ENCODE assay signal across 2 cellular contexts in genomic region chr9:129839324-129840023, GRCh38.
TF ChIP-seq lines count a peak whose summit lies in the region.

No MANE protein-coding gene starts in this region.

TF ChIP-seq in SK-N-SH, 30 proteins besides CTCF, POLR2A, EP300 and RAD21 (continued from another document):
- TF ChIP-seq, protein P1, sequence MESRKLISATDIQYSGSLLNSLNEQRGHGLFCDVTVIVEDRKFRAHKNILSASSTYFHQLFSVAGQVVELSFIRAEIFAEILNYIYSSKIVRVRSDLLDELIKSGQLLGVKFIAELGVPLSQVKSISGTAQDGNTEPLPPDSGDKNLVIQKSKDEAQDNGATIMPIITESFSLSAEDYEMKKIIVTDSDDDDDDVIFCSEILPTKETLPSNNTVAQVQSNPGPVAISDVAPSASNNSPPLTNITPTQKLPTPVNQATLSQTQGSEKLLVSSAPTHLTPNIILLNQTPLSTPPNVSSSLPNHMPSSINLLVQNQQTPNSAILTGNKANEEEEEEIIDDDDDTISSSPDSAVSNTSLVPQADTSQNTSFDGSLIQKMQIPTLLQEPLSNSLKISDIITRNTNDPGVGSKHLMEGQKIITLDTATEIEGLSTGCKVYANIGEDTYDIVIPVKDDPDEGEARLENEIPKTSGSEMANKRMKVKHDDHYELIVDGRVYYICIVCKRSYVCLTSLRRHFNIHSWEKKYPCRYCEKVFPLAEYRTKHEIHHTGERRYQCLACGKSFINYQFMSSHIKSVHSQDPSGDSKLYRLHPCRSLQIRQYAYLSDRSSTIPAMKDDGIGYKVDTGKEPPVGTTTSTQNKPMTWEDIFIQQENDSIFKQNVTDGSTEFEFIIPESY (IDR thresholded peaks at IDR 0.05; ENCODE audit: borderline replicate concordance, low read depth) = no peak
- TF ChIP-seq, protein P2, sequence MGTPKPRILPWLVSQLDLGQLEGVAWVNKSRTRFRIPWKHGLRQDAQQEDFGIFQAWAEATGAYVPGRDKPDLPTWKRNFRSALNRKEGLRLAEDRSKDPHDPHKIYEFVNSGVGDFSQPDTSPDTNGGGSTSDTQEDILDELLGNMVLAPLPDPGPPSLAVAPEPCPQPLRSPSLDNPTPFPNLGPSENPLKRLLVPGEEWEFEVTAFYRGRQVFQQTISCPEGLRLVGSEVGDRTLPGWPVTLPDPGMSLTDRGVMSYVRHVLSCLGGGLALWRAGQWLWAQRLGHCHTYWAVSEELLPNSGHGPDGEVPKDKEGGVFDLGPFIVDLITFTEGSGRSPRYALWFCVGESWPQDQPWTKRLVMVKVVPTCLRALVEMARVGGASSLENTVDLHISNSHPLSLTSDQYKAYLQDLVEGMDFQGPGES (IDR thresholded peaks at IDR 0.05; ENCODE audit: low read depth, low read length) = no peak
- TF ChIP-seq TEAD4 (IDR thresholded peaks at IDR 0.05; ENCODE audit: borderline replicate concordance, insufficient read depth) = no peak

TF ChIP-seq in SK-N-SH treated with all-trans-retinoic acid at 6 μM for 48 hours, 23 proteins besides CTCF, POLR2A, EP300 and RAD21 (continued from another document):
- TF ChIP-seq TSHZ2 (CRISPR knock-in tag; IDR thresholded peaks at IDR 0.05) (no peak), CREB5 (CRISPR knock-in tag; IDR thresholded peaks at IDR 0.05; ENCODE audit: low read depth) (no peak), ZFP3 (CRISPR knock-in tag; IDR thresholded peaks at IDR 0.05) (no peak), OSR1 (CRISPR knock-in tag; IDR thresholded peaks at IDR 0.05) (no peak), ARNTL (CRISPR knock-in tag; IDR thresholded peaks at IDR 0.05; ENCODE audit: borderline replicate concordance, low read depth) (no peak), RARB (CRISPR knock-in tag; IDR thresholded peaks at IDR 0.05) (no peak), PPARA (CRISPR knock-in tag; IDR thresholded peaks at IDR 0.05; ENCODE audit: borderline replicate concordance) (no peak), CSRNP3 (CRISPR knock-in tag; IDR thresholded peaks at IDR 0.05) (no peak), ZFP30 (CRISPR knock-in tag; IDR thresholded peaks at IDR 0.05) (no peak), BACH2 (CRISPR knock-in tag; IDR thresholded peaks at IDR 0.05; ENCODE audit: borderline replicate concordance) (no peak), ZNF565 (CRISPR knock-in tag; conservative IDR thresholded peaks at IDR 0.05; ENCODE audit: low read depth) (no peak), ZNF70 (CRISPR knock-in tag; IDR thresholded peaks at IDR 0.05) (no peak), TCF4 (CRISPR knock-in tag; IDR thresholded peaks at IDR 0.05; ENCODE audit: borderline replicate concordance) (no peak), GLIS3 (CRISPR knock-in tag; IDR thresholded peaks at IDR 0.05) (no peak)
- TF ChIP-seq, protein P3, sequence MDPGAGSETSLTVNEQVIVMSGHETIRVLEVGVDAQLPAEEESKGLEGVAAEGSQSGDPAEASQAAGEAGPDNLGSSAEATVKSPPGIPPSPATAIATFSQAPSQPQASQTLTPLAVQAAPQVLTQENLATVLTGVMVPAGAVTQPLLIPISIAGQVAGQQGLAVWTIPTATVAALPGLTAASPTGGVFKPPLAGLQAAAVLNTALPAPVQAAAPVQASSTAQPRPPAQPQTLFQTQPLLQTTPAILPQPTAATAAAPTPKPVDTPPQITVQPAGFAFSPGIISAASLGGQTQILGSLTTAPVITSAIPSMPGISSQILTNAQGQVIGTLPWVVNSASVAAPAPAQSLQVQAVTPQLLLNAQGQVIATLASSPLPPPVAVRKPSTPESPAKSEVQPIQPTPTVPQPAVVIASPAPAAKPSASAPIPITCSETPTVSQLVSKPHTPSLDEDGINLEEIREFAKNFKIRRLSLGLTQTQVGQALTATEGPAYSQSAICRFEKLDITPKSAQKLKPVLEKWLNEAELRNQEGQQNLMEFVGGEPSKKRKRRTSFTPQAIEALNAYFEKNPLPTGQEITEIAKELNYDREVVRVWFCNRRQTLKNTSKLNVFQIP (CRISPR knock-in tag; IDR thresholded peaks at IDR 0.05; ENCODE audit: borderline replicate concordance, low read depth) = no peak
- TF ChIP-seq, protein P4, sequence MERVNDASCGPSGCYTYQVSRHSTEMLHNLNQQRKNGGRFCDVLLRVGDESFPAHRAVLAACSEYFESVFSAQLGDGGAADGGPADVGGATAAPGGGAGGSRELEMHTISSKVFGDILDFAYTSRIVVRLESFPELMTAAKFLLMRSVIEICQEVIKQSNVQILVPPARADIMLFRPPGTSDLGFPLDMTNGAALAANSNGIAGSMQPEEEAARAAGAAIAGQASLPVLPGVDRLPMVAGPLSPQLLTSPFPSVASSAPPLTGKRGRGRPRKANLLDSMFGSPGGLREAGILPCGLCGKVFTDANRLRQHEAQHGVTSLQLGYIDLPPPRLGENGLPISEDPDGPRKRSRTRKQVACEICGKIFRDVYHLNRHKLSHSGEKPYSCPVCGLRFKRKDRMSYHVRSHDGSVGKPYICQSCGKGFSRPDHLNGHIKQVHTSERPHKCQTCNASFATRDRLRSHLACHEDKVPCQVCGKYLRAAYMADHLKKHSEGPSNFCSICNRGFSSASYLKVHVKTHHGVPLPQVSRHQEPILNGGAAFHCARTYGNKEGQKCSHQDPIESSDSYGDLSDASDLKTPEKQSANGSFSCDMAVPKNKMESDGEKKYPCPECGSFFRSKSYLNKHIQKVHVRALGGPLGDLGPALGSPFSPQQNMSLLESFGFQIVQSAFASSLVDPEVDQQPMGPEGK (CRISPR knock-in tag; IDR thresholded peaks at IDR 0.05; ENCODE audit: borderline replicate concordance) = no peak
